ENCODE assay signal across 21 cellular contexts in the genomic region with DNA sequence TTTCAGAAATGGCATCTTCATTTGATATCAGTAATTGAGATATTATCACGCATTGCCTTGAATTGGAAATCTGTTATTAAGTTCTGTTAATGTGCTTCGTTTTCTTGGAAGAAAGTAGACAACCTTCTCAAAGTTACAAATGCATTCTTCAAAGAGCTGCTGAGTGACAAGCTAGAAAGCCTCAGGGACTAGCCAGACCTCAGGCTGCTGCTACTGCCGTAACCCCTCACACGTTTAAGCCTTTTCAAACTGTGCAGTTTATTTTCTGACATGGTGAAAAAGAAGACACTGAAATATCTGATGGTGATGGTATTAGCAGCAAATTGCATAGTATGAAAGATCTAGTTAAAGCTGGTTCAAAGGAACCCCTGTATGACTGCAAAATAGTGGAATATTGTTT.
A peak's percentile ranks its signal among the peaks of the same experiment; 100 is the strongest.
DNase-seq lines count a peak whose midpoint lies in the region; ATAC-seq, FAIRE-seq and TF ChIP-seq lines count a peak whose summit lies in the region.
"Had no signal": no experiment of that assay in that cellular context is flagged by ENCODE, and none has a peak within 500 bp of the region (broad histone marks: within the 10 kb centered on the region; RNA-seq: fewer than 3 reads in every experiment).

No MANE protein-coding gene starts in this region.

- H3K9ac ChIP-seq in astrocyte (ENCODE audit: low read length), result no peak overlapping the region
- H3K9ac ChIP-seq: GM23248 had no signal

- no peak overlapping the region for H2AFZ ChIP-seq in astrocyte (ENCODE audit: low read depth, low read length)
- H2AFZ ChIP-seq: GM23248 had no signal

- no peak overlapping the region for H3K4me2 ChIP-seq in astrocyte (ENCODE audit: low read length)
- H3K4me2 ChIP-seq: A549 had no signal

- H3K9me3 Mint-ChIP-seq in astrocyte (ENCODE audit: unreplicated experiment) (no peaks in the 10 kb centered on the region), mesothelial cell of epicardium (no peaks in the 10 kb centered on the region), progenitor cell of endocrine pancreas (ENCODE audit: low read depth) (no peaks in the 10 kb centered on the region)

- no peak for TF ChIP-seq CTCF in left ventricle myocardium inferior (IDR thresholded peaks at IDR 0.05; ENCODE audit: borderline replicate concordance)
- TF ChIP-seq CTCF in astrocyte (IDR thresholded peaks at IDR 0.05; ENCODE audit: insufficient read depth, low read depth, low read length), result no peak
- no peak for TF ChIP-seq CTCF in mesothelial cell of epicardium (IDR thresholded peaks at IDR 0.05; ENCODE audit: unreplicated experiment)
- no peak for TF ChIP-seq CTCF in progenitor cell of endocrine pancreas (IDR thresholded peaks at IDR 0.05; ENCODE audit: unreplicated experiment)
- no peak for TF ChIP-seq CTCF in D721Med (IDR thresholded peaks at IDR 0.05; ENCODE audit: insufficient read depth, missing control alignments)
- TF ChIP-seq CTCF in spleen (IDR thresholded peaks at IDR 0.05 in 8 of 11, conservative IDR thresholded peaks at IDR 0.05 in 3 of 11), result no peak

- H3K79me2 ChIP-seq in astrocyte (ENCODE audit: insufficient read depth, low read length), result no peaks in the 10 kb centered on the region

- FAIRE-seq in astrocyte (lab: Jason Lieb, UNC) (no peak), D721Med (lab: Jason Lieb, UNC) (no peak)
- FAIRE-seq: A549, GM12892, GM18507 had no signal

- H3K27ac Mint-ChIP-seq in astrocyte (ENCODE audit: unreplicated experiment), result peak overlapping the region; percentile 41
- H3K27ac Mint-ChIP-seq in mesothelial cell of epicardium, result peak overlapping the region; percentile 26
- peak overlapping the region; percentile 62 for H3K27ac Mint-ChIP-seq in progenitor cell of endocrine pancreas
- H3K27ac Mint-ChIP-seq: CD4-positive, alpha-beta T cell had no signal

- H3K36me3 ChIP-seq in left ventricle myocardium inferior (peaks cover 17% of the 10 kb centered on the region), astrocyte (ENCODE audit: insufficient read depth, low read length) (no peaks in the 10 kb centered on the region), spleen (peaks cover 0 to 25% (median 3%) of the 10 kb centered on the region in 6 donors)

- ATAC-seq in Right ventricle myocardium superior (ENCODE audit: poor library complexity), result peak; percentile 39
- ATAC-seq: A549 had no signal

- 83 to 93% (median 87%) methylated on average over 4 of the region's 4 CpGs for WGBS in spleen, 5 donors

- no peaks in the 10 kb centered on the region for H3K9me3 ChIP-seq in left ventricle myocardium inferior (replicated peaks)
- no peaks in the 10 kb centered on the region for H3K9me3 ChIP-seq in astrocyte (ENCODE audit: insufficient read depth, low read depth, low read length)
- H3K9me3 ChIP-seq in spleen, result no peaks in the 10 kb centered on the region
- H3K9me3 ChIP-seq: A549, Caco-2 had no signal

- H3K4me3 Mint-ChIP-seq in astrocyte (ENCODE audit: unreplicated experiment), result no peak overlapping the region
- H3K4me3 Mint-ChIP-seq in mesothelial cell of epicardium, result no peak overlapping the region
- H3K4me3 Mint-ChIP-seq in progenitor cell of endocrine pancreas (ENCODE audit: low read depth), result no peak overlapping the region
- H3K4me3 Mint-ChIP-seq: CD4-positive, alpha-beta T cell had no signal

- CTCF ChIA-PET in HEK293T (lab: Yijun Ruan, JAX), result no interaction called here

- DNase-seq in Right ventricle myocardium superior, result no peak
- DNase-seq in left ventricle myocardium inferior, result no peak
- no peak for DNase-seq in astrocyte (ENCODE audit: low read depth)
- DNase-seq in mesothelial cell of epicardium (ENCODE audit: low spot score in 2 of 2, unreplicated experiment in 2 of 2), result no peak
- no peak for DNase-seq in progenitor cell of endocrine pancreas (ENCODE audit: low spot score, unreplicated experiment)
- no peak for DNase-seq in HEK293T (ENCODE audit: extremely low spot score)
- DNase-seq in D721Med (ENCODE audit: insufficient read length, low spot score), result no peak
- DNase-seq in spleen, result no peak
- DNase-seq: AML-193; Caco-2; CD4-positive, alpha-beta T cell; DMS153; DMS79; GDM1; GM23248; H7 had no signal

- no peak overlapping the region for H3K27ac ChIP-seq in left ventricle myocardium inferior (replicated peaks)
- H3K27ac ChIP-seq in astrocyte (ENCODE audit: low read depth, low read length), result no peak overlapping the region
- H3K27ac ChIP-seq in spleen, result no peak overlapping the region
- H3K27ac ChIP-seq: 22Rv1, A549, C4-2B, GM23248 had no signal

- H3K4me3 ChIP-seq in left ventricle myocardium inferior (no peak overlapping the region), astrocyte (ENCODE audit: insufficient read depth, low read depth, low read length) (no peak overlapping the region), spleen (no peak overlapping the region)
- H3K4me3 ChIP-seq: A549, GM23248 had no signal

- intact Hi-C loops in Right ventricle myocardium superior (cut with DNase I), result no loop called here
- intact Hi-C loops in left ventricle myocardium inferior (cut with micrococcal nuclease), result no loop called here
- intact Hi-C loops in spleen (cut with DNase I; ENCODE audit: low total_unique reads), result no loop called here

- no peaks in the 10 kb centered on the region for H4K20me1 ChIP-seq in astrocyte (ENCODE audit: insufficient read depth, low read length)

- no peaks in the 10 kb centered on the region for H3K27me3 Mint-ChIP-seq in astrocyte (ENCODE audit: low read depth, unreplicated experiment)
- H3K27me3 Mint-ChIP-seq in mesothelial cell of epicardium (ENCODE audit: low read depth), result no peaks in the 10 kb centered on the region
- no peaks in the 10 kb centered on the region for H3K27me3 Mint-ChIP-seq in progenitor cell of endocrine pancreas
- H3K27me3 Mint-ChIP-seq: CD4-positive, alpha-beta T cell had no signal

- H3K4me1 ChIP-seq in left ventricle myocardium inferior (peaks cover 26% of the 10 kb centered on the region), astrocyte (ENCODE audit: insufficient read depth, low read length) (no peaks in the 10 kb centered on the region), spleen (no peaks in the 10 kb centered on the region)
- H3K4me1 ChIP-seq: A549, Caco-2 had no signal

- H3K4me1 Mint-ChIP-seq in astrocyte (ENCODE audit: low read depth, unreplicated experiment) (peaks cover 8% of the 10 kb centered on the region), mesothelial cell of epicardium (peaks cover 16% of the 10 kb centered on the region), progenitor cell of endocrine pancreas (ENCODE audit: low read depth) (no peaks in the 10 kb centered on the region)

- no peak for TF ChIP-seq POLR2A in spleen (IDR thresholded peaks at IDR 0.05)

- H3K27me3 ChIP-seq in left ventricle myocardium inferior (ENCODE audit: low read depth), result no peaks in the 10 kb centered on the region
- no peaks in the 10 kb centered on the region for H3K27me3 ChIP-seq in astrocyte (ENCODE audit: insufficient read depth, low read length)
- no peaks in the 10 kb centered on the region for H3K27me3 ChIP-seq in spleen (replicated peaks in 1 of 7)

- H3K36me3 Mint-ChIP-seq in astrocyte (ENCODE audit: low read depth, unreplicated experiment) (peaks cover 18% of the 10 kb centered on the region), mesothelial cell of epicardium (peaks cover 35% of the 10 kb centered on the region), progenitor cell of endocrine pancreas (ENCODE audit: insufficient read depth) (peaks cover 29% of the 10 kb centered on the region)

- POLR2A ChIA-PET in HEK293T (lab: Yijun Ruan, JAX), result no interaction called here

TF ChIP-seq in HEK293T, 16 proteins besides CTCF, POLR2A, EP300 and RAD21:
- TF ChIP-seq ZNF384 (IDR thresholded peaks at IDR 0.05) (no peak), TARDBP (IDR thresholded peaks at IDR 0.05) (no peak), CTBP1 (IDR thresholded peaks at IDR 0.05; ENCODE audit: borderline replicate concordance) (no peak), HDGF (IDR thresholded peaks at IDR 0.05; ENCODE audit: borderline replicate concordance) (no peak), ELF4 (IDR thresholded peaks at IDR 0.05) (no peak), LEF1 (IDR thresholded peaks at IDR 0.05; ENCODE audit: borderline replicate concordance) (no peak), SUZ12 (IDR thresholded peaks at IDR 0.05) (no peak), BHLHE40 (IDR thresholded peaks at IDR 0.05; ENCODE audit: borderline replicate concordance) (no peak), SP1 (IDR thresholded peaks at IDR 0.05) (no peak), ARNT (IDR thresholded peaks at IDR 0.05) (no peak), FOXM1 (IDR thresholded peaks at IDR 0.05; ENCODE audit: borderline replicate concordance) (no peak), FOXA1 (IDR thresholded peaks at IDR 0.05) (no peak), L3MBTL2 (conservative IDR thresholded peaks at IDR 0.05) (no peak), NFRKB (IDR thresholded peaks at IDR 0.05) (no peak), FOXK2 (IDR thresholded peaks at IDR 0.05) (no peak)
- TF ChIP-seq, protein P1, sequence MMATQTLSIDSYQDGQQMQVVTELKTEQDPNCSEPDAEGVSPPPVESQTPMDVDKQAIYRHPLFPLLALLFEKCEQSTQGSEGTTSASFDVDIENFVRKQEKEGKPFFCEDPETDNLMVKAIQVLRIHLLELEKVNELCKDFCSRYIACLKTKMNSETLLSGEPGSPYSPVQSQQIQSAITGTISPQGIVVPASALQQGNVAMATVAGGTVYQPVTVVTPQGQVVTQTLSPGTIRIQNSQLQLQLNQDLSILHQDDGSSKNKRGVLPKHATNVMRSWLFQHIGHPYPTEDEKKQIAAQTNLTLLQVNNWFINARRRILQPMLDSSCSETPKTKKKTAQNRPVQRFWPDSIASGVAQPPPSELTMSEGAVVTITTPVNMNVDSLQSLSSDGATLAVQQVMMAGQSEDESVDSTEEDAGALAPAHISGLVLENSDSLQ (IDR thresholded peaks at IDR 0.05), result no peak
